ENCODE assay signal across 36 cellular contexts in the genomic region with DNA sequence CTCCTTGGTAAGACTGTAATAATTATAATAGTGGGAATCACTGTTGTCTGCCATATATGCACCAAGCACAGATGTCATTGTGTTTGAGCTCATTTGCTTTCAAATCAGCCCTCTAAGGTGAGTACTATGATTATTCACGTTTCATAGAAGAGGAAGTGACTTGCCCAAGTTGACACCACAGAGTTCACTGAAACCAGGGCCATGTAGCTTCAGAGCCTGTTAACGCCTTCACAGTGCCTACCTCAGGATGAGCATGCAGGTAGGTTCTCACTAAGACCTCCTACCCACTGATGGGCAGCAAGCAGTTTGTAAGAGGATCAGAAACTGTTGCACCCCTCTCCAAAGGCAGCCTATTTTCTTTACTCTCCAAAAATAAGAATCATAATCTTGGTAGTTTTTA. TPM values are rescaled to one million over a fixed set of nuclear protein-coding genes. Genes with fewer than 3 reads are reported as not detected.
"Had no signal": no experiment of that assay in that cellular context is flagged by ENCODE, and none has a peak within 500 bp of the region (broad histone marks: within the 10 kb centered on the region; RNA-seq: fewer than 3 reads in every experiment).

No MANE protein-coding gene starts in this region.

- FAIRE-seq: bronchial epithelial cell had no signal

- H3K4me3 ChIP-seq: gastrocnemius medialis, hepatocyte, left ventricle myocardium inferior, lung, neural progenitor cell, right atrium auricular region, smooth muscle cell, tibial nerve had no signal

- H3K27me3 Mint-ChIP-seq: activated naive CD8-positive, alpha-beta T cell treated with anti-CD3 and anti-CD28 coated beads, Interleukin-2, amount 50 U/mL, for 24 hours; central memory CD8-positive, alpha-beta T cell had no signal

- H3K27ac ChIP-seq: gastrocnemius medialis, hepatocyte, left ventricle myocardium inferior, neural progenitor cell, right atrium auricular region, tibial nerve had no signal

- H3K36me3 Mint-ChIP-seq: activated naive CD4-positive, alpha-beta T cell treated with anti-CD3 and anti-CD28 coated beads, Interleukin-2, amount 50 U/mL, for 24 hours; natural killer cell; neural progenitor cell had no signal

- H3K79me2 ChIP-seq: hepatocyte had no signal

- H3K36me3 ChIP-seq: gastrocnemius medialis, left ventricle myocardium inferior, neural progenitor cell, right atrium auricular region, tibial nerve had no signal

- H3K9ac ChIP-seq: neural progenitor cell had no signal

- H2AFZ ChIP-seq: hepatocyte, neural progenitor cell had no signal

- H3K4me1 ChIP-seq: gastrocnemius medialis, left ventricle myocardium inferior, right atrium auricular region, tibial nerve had no signal

- H3K4me2 ChIP-seq: hepatocyte, neural progenitor cell, smooth muscle cell had no signal

- H3K27ac Mint-ChIP-seq: activated naive CD4-positive, alpha-beta T cell treated with anti-CD3 and anti-CD28 coated beads, Interleukin-2, amount 50 U/mL, for 24 hours; activated naive CD8-positive, alpha-beta T cell treated with anti-CD3 and anti-CD28 coated beads, Interleukin-2, amount 50 U/mL, for 24 hours; activated T-helper 2 cell treated with anti-CD3 and anti-CD28 coated beads, Interferon-gamma antibody, Interleukin-2, Interleukin-4, amounts not matched to agents 10 μg/mL and 5 μg/mL and 100 μg/mL, durations not matched to agents 14 hours and 24 hours and 36 hours; natural killer cell; neural progenitor cell had no signal

- H3K9me3 Mint-ChIP-seq: activated T-helper 2 cell treated with anti-CD3 and anti-CD28 coated beads, Interferon-gamma antibody, Interleukin-2, Interleukin-4, amounts not matched to agents 10 μg/mL and 5 μg/mL and 100 μg/mL, durations not matched to agents 14 hours and 24 hours and 36 hours; central memory CD8-positive, alpha-beta T cell; natural killer cell had no signal

- DNase-seq: activated CD4-positive, alpha-beta T cell treated with anti-CD3 and anti-CD28 coated beads for 4 hours; activated CD4-positive, alpha-beta T cell treated with anti-CD3 and anti-CD28 coated beads, Interleukin-2, amount 50 U/mL, for 48 hours; activated CD4-positive, CD25-positive, alpha-beta regulatory T cell; activated CD8-positive, alpha-beta memory T cell treated with anti-CD3 and anti-CD28 coated beads, Interleukin-2, amount 50 U/mL, for 4 hours; activated naive CD8-positive, alpha-beta T cell treated with anti-CD3 and anti-CD28 coated beads, Interleukin-2, amount 50 U/mL, for 24 hours; activated T-cell treated with anti-CD3 and anti-CD28 coated beads, Interleukin-2, amount 50 U/mL, for 1 hour; amygdala; dermis blood vessel endothelial cell; effector CD4-positive, alpha-beta T cell; gastrocnemius medialis; glutamatergic neuron; islet precursor cell; left ventricle myocardium inferior; mesendoderm; natural killer cell; occipital lobe; stimulated activated CD4-positive, alpha-beta T cell treated with anti-CD3 and anti-CD28 coated beads, Interleukin-1b, Interleukin-23, amount 100 ng/mL, for 48 hours; stimulated activated CD4-positive, alpha-beta T cell treated with anti-CD3 and anti-CD28 coated beads, Interleukin-4, amount 100 ng/mL, for 4 hours; stimulated activated CD8-positive, alpha-beta memory T cell treated with anti-CD3 and anti-CD28 coated beads, Interleukin-4, amount 100 ng/mL, for 48 hours; stimulated activated naive CD4-positive, alpha-beta T cell had no signal

- H3K4me1 Mint-ChIP-seq: activated naive CD4-positive, alpha-beta T cell treated with anti-CD3 and anti-CD28 coated beads, Interleukin-2, amount 50 U/mL, for 24 hours; activated naive CD8-positive, alpha-beta T cell treated with anti-CD3 and anti-CD28 coated beads, Interleukin-2, amount 50 U/mL, for 24 hours; central memory CD8-positive, alpha-beta T cell; natural killer cell; neural progenitor cell had no signal

- H3K27me3 ChIP-seq: gastrocnemius medialis, hepatocyte, neural progenitor cell, right atrium auricular region, tibial nerve had no signal

- H3K4me3 Mint-ChIP-seq: activated naive CD4-positive, alpha-beta T cell treated with anti-CD3 and anti-CD28 coated beads, Interleukin-2, amount 50 U/mL, for 24 hours; activated naive CD8-positive, alpha-beta T cell treated with anti-CD3 and anti-CD28 coated beads, Interleukin-2, amount 50 U/mL, for 24 hours; central memory CD8-positive, alpha-beta T cell; natural killer cell; neural progenitor cell had no signal

- ATAC-seq: activated naive CD8-positive, alpha-beta T cell treated with anti-CD3 and anti-CD28 coated beads, Interleukin-2, amount 50 U/mL, for 24 hours; gastrocnemius medialis; natural killer cell had no signal

RNA-seq across cellular contexts. Expression of a gene that starts 27.4 kb away (rescaled TPM):
- total RNA-seq: activated CD8-positive, alpha-beta memory T cell treated with anti-CD3 and anti-CD28 coated beads for 36 hours; activated T-helper 2 cell treated with anti-CD3 and anti-CD28 coated beads, Interferon-gamma antibody, Interleukin-2, Interleukin-4, amounts not matched to agents 10 μg/mL and 5 μg/mL and 100 μg/mL, durations not matched to agents 14 hours and 24 hours and 36 hours; bronchial epithelial cell; gastrocnemius medialis; left ventricle myocardium inferior; lung; mononuclear cell; natural killer cell; occipital lobe; pulmonary artery endothelial cell; right atrium auricular region; T-helper 1 cell treated with Interleukin-12 subunit alpha and Interleukin-12 subunit beta and Interleukin-4 antibody, amounts not matched to agents 30 ng/mL and 1 ng/mL, for 36 hours; temporal lobe; tibial nerve; urinary bladder had no signal
- polyA plus RNA-seq: hepatocyte, lung, smooth muscle cell, urinary bladder had no signal

RNA-seq across cellular contexts. Expression of a gene that starts 52.1 kb away (rescaled TPM):
- total RNA-seq: activated CD8-positive, alpha-beta memory T cell treated with anti-CD3 and anti-CD28 coated beads for 36 hours; activated T-helper 2 cell treated with anti-CD3 and anti-CD28 coated beads, Interferon-gamma antibody, Interleukin-2, Interleukin-4, amounts not matched to agents 10 μg/mL and 5 μg/mL and 100 μg/mL, durations not matched to agents 14 hours and 24 hours and 36 hours; dermis blood vessel endothelial cell; gastrocnemius medialis; hepatocyte; left ventricle myocardium inferior; lung; mononuclear cell; natural killer cell; occipital lobe; pulmonary artery endothelial cell; right atrium auricular region; smooth muscle cell; T-helper 1 cell treated with Interleukin-12 subunit alpha and Interleukin-12 subunit beta and Interleukin-4 antibody, amounts not matched to agents 30 ng/mL and 1 ng/mL, for 36 hours; temporal lobe; tibial nerve; urinary bladder had no signal
- polyA plus RNA-seq: smooth muscle cell, urinary bladder had no signal
